1 cellular context compared by ENCODE assay signal in the genomic region with DNA sequence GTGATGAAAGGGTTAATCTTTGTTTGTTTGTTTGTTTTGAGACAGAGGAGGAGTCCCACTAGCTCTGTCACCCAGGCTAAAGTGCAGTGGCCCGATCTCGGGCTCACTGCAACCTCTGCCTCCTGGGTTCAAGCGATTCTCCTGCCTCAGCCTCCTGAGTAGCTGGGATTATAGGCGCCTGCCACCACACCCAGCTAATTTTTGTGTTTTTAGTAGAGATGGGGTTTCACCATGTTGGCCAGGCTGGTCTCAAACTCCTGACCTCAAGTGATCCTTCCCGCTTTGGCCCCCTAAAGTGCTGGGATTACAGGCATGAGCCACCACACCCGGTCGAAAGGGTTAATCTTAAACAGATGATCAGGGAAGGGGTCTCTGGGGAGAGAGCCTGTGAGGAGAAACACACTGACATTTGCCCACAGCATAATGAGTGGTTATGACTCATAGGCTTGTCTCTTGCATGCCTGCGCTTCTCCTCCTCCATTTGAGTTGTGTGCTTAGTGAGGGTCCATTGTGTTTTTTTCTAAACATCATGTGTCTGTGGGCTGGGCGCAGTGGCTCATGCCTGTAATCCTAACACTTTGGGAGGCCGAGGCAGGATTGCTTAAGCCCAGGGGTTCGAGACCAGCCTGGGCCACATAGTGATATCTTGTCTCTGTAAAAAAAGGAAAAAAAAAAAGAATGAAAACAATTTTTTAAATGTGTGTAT.
TF ChIP-seq lines count a peak whose summit lies in the region.

No MANE protein-coding gene starts in this region.

TF ChIP-seq in SK-N-SH, 30 proteins besides CTCF, POLR2A, EP300 and RAD21:
- TF ChIP-seq FOSL2 (IDR thresholded peaks at IDR 0.05; ENCODE audit: borderline replicate concordance, low read depth) (peak; percentile 91), TCF12 (IDR thresholded peaks at IDR 0.05) (peak; percentile 81), YY1 (IDR thresholded peaks at IDR 0.05; ENCODE audit: low read depth) (peak; percentile 60; the same call in 1 of the 2 replicates), JUND (IDR thresholded peaks at IDR 0.05) (peak; percentile 83)
- TF ChIP-seq, protein P1, sequence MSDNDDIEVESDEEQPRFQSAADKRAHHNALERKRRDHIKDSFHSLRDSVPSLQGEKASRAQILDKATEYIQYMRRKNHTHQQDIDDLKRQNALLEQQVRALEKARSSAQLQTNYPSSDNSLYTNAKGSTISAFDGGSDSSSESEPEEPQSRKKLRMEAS (IDR thresholded peaks at IDR 0.05; ENCODE audit: low read depth): peak; percentile 65; the same call in 1 of the 2 replicates
- TF ChIP-seq, protein P2, sequence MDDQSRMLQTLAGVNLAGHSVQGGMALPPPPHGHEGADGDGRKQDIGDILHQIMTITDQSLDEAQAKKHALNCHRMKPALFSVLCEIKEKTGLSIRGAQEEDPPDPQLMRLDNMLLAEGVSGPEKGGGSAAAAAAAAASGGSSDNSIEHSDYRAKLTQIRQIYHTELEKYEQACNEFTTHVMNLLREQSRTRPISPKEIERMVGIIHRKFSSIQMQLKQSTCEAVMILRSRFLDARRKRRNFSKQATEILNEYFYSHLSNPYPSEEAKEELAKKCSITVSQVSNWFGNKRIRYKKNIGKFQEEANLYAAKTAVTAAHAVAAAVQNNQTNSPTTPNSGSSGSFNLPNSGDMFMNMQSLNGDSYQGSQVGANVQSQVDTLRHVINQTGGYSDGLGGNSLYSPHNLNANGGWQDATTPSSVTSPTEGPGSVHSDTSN (IDR thresholded peaks at IDR 0.05): peak; percentile 61
TF ChIP-seq in SK-N-SH: peak in this region for 6; not testable (repeated sequence) for 24.
